ENCODE assay signal across 8 cellular contexts in the genomic region with DNA sequence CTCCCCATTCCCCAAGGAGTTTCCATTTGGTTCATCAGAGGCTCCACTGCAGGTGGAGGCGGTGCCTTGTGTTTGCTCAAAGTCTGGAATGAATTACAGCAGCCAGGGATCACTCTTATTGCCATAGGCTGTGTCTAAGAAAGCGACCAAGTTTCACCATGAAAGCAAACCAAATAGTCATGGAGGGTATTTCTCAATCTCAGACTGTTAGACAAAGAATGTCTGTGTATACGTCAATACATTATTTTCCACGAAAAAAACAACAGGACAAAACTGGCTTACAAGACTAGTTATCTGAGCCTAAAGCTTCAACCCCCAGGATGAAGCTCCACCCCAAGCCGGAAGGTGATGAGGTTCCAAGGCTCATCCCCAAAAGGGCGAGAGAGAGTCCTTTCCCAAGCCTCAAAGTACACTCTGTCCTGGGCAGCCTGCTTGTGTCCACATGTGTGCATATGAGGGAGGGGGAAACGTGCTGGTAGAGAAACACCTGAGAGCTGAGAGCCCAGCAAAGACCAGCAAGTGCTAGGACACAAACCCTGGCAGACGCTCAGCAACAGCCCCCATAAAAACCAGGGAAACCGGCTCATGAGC. TPM values are rescaled to one million over a fixed set of nuclear protein-coding genes. Genes with fewer than 3 reads are reported as not detected.
DNase-seq lines count a peak whose midpoint lies in the region; ATAC-seq and TF ChIP-seq lines count a peak whose summit lies in the region.

No MANE protein-coding gene starts in this region.

- no peaks in the 10 kb centered on the region for H3K9me3 Mint-ChIP-seq in memory B cell

- peaks cover 72% of the 10 kb centered on the region for H3K4me1 Mint-ChIP-seq in memory B cell

- peak; percentile 62 for DNase-seq in Right ventricle myocardium superior
- no peak for DNase-seq in Right ventricle myocardium inferior (ENCODE audit: missing footprints)
- peak in 1 of 2 donors; percentile 90 for DNase-seq in breast epithelium (ENCODE audit: low spot score in 2 of 2)
- no peak for DNase-seq in memory B cell (ENCODE audit: low spot score in 2 of 2)
- DNase-seq in SHP77 (lab: John Stamatoyannopoulos, UW) = no peak
- no peak for DNase-seq in NCI-H446 treated with DMSO at 0.1 percent for 48 hours (lab: John Stamatoyannopoulos, UW)

- H3K9me3 ChIP-seq in breast epithelium = no peaks in the 10 kb centered on the region

- H3K4me1 ChIP-seq in breast epithelium (peaks cover 35 to 58% of the 10 kb centered on the region in 2 donors), urinary bladder (ENCODE audit: insufficient read depth) (peaks cover 4% of the 10 kb centered on the region)

- H3K36me3 Mint-ChIP-seq in memory B cell = no peaks in the 10 kb centered on the region

- TF ChIP-seq POLR2A in breast epithelium (IDR thresholded peaks at IDR 0.05) = no peak

- H3K36me3 ChIP-seq in breast epithelium (no peaks in the 10 kb centered on the region), urinary bladder (ENCODE audit: insufficient read depth) (no peaks in the 10 kb centered on the region)

- peak overlapping the region; percentile 84 for H3K4me3 Mint-ChIP-seq in memory B cell

- H3K27ac ChIP-seq in breast epithelium (peak overlapping the region; percentile 98 to 99), urinary bladder (ENCODE audit: low read depth) (peak overlapping the region; percentile 81)

- WGBS in urinary bladder = 58% methylated on average over 9 of the region's 9 CpGs

- H3K27me3 Mint-ChIP-seq in memory B cell = no peaks in the 10 kb centered on the region

- ATAC-seq in Right ventricle myocardium superior (ENCODE audit: poor library complexity) (no peak), Right ventricle myocardium inferior (no peak), memory B cell (ENCODE audit: low read depth) (no peak), GM21723 (IDR thresholded peaks at IDR 0.05; ENCODE audit: unreplicated experiment) (no peak)

- intact Hi-C loops in Right ventricle myocardium superior (cut with DNase I) (loop anchor here (10.0 kb wide), 1 partner anchor 58 kb away; no protein-coding TSS in a partner anchor), Right ventricle myocardium inferior (cut with DNase I) (no loop called here), breast epithelium (cut with DNase I; ENCODE audit: low total_unique reads) (no loop called here)

- H3K27ac Mint-ChIP-seq in memory B cell = peak overlapping the region; percentile 95

- no peak for TF ChIP-seq CTCF in breast epithelium (IDR thresholded peaks at IDR 0.05)

- H3K4me3 ChIP-seq in breast epithelium (peak overlapping the region in 2 of 3 donors; percentile 89 to 90), urinary bladder (ENCODE audit: low read depth, low read length) (no peak overlapping the region)

- no peaks in the 10 kb centered on the region for H3K27me3 ChIP-seq in breast epithelium

RNA-seq across cellular contexts. Expression of a gene that starts 4.3 kb away (rescaled TPM):
- total RNA-seq in Right ventricle myocardium superior (41.0 TPM), Right ventricle myocardium inferior (43.6 TPM), breast epithelium (10 to 100 TPM; 60.8 to 81.8 (median 66.2) TPM), urinary bladder (36.4 TPM)
- 57.7 TPM for polyA plus RNA-seq in urinary bladder
